22 cellular contexts compared by ENCODE assay signal in the genomic region with DNA sequence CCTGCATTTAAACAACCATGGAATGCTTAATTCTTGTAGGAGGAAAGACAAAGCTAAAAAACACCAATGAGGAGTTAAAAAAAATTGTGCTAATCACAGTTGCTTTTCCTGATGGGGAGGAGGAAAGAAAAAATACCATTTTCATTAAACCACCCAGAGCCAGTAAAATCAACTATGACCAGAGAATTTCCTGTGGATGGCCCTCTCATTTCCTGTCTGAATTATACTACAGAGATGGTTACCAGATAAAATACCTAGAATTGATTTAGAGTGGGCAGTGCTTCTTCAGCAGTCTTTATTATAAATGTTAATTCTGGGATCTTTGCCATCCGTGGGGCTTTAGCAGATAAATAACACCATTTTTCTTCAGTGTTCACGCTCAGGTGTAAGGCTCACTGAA. TPM values are rescaled to one million over a fixed set of nuclear protein-coding genes. Genes with fewer than 3 reads are reported as not detected.
"Had no signal": no experiment of that assay in that cellular context is flagged by ENCODE, and none has a peak within 500 bp of the region (broad histone marks: within the 10 kb centered on the region; RNA-seq: fewer than 3 reads in every experiment).

No MANE protein-coding gene starts in this region.

- H3K4me1 ChIP-seq: breast epithelium had no signal

- H3K27ac ChIP-seq: breast epithelium had no signal

- H3K4me3 Mint-ChIP-seq: activated CD8-positive, alpha-beta memory T cell treated with anti-CD3 and anti-CD28 coated beads, Interleukin-2, amount 10 ng/mL, durations not matched to agents 7 days and 5 days; activated naive CD4-positive, alpha-beta T cell treated with anti-CD3 and anti-CD28 coated beads, Interleukin-2, amount 50 U/mL, for 24 hours; activated T-cell treated with anti-CD3 and anti-CD28 coated beads, Interleukin-2, amount 50 U/mL, for 24 hours; activated T-helper 1 cell treated with anti-CD3 and anti-CD28 coated beads, Interleukin-12 subunit alpha, Interleukin-12 subunit beta, Interleukin-2, Interleukin-4 antibody, amounts not matched to agents 30 ng/mL and 10 ng/mL and 1 ng/mL, durations not matched to agents 14 hours and 24 hours and 36 hours; T-helper 1 cell treated with Interleukin-12 subunit alpha and Interleukin-12 subunit beta and Interleukin-4 antibody, amounts not matched to agents 30 μg/mL and 1 μg/mL, for 36 hours had no signal

- H3K27ac Mint-ChIP-seq: activated CD8-positive, alpha-beta memory T cell treated with anti-CD3 and anti-CD28 coated beads, Interleukin-2, amount 10 ng/mL, durations not matched to agents 7 days and 5 days; activated naive CD4-positive, alpha-beta T cell treated with anti-CD3 and anti-CD28 coated beads, Interleukin-2, amount 50 U/mL, for 24 hours; activated T-cell treated with anti-CD3 and anti-CD28 coated beads, Interleukin-2, amount 50 U/mL, for 24 hours; activated T-helper 1 cell treated with anti-CD3 and anti-CD28 coated beads, Interleukin-12 subunit alpha, Interleukin-12 subunit beta, Interleukin-2, Interleukin-4 antibody, amounts not matched to agents 30 ng/mL and 10 ng/mL and 1 ng/mL, durations not matched to agents 14 hours and 24 hours and 36 hours; T-helper 1 cell treated with Interleukin-12 subunit alpha and Interleukin-12 subunit beta and Interleukin-4 antibody, amounts not matched to agents 30 μg/mL and 1 μg/mL, for 36 hours had no signal

- H3K4me3 ChIP-seq: breast epithelium had no signal

- H3K36me3 Mint-ChIP-seq: activated naive CD4-positive, alpha-beta T cell treated with anti-CD3 and anti-CD28 coated beads, Interleukin-2, amount 50 U/mL, for 24 hours had no signal

- H3K9me3 ChIP-seq: breast epithelium had no signal

- H3K4me1 Mint-ChIP-seq: activated naive CD4-positive, alpha-beta T cell treated with anti-CD3 and anti-CD28 coated beads, Interleukin-2, amount 50 U/mL, for 24 hours had no signal

- DNase-seq: activated CD4-positive, alpha-beta T cell treated with anti-CD3 and anti-CD28 coated beads for 4 hours; activated CD8-positive, alpha-beta memory T cell treated with anti-CD3 and anti-CD28 coated beads, Interleukin-2, amount 10 ng/mL, durations not matched to agents 7 days and 5 days; activated effector memory CD4-positive, alpha-beta T cell treated with Interleukin-2 at 50 U/mL for 16 hours; activated naive CD4-positive, alpha-beta T cell; activated T-cell treated with anti-CD3 and anti-CD28 coated beads, Interleukin-2, amount 50 U/mL, for 24 hours; aorta; caudate nucleus; NCI-H1105 treated with DMSO at 0.1 percent for 48 hours; NCI-H1436 treated with DMSO at 0.1 percent for 48 hours; NCI-H187; NCI-H2081; NCI-H510A treated with DMSO at 0.1 percent for 48 hours; NCI-H69; NK-92 treated with Interleukin-12 subunit alpha and Interleukin-12 subunit beta, amount 100 ng/mL, for 24 hours; OCI-M1; RPMI8226 had no signal

- H3K36me3 ChIP-seq: breast epithelium had no signal

- H3K27me3 ChIP-seq: breast epithelium had no signal

- H3K27me3 Mint-ChIP-seq: activated naive CD4-positive, alpha-beta T cell treated with anti-CD3 and anti-CD28 coated beads, Interleukin-2, amount 50 U/mL, for 24 hours had no signal

RNA-seq across cellular contexts. Expression of a gene that starts 38.0 kb away (rescaled TPM):
- total RNA-seq: activated CD8-positive, alpha-beta memory T cell treated with anti-CD3 and anti-CD28 coated beads, Interleukin-2, amount 10 ng/mL, durations not matched to agents 7 days and 5 days; activated T-helper 1 cell treated with anti-CD3 and anti-CD28 coated beads, Interleukin-12 subunit alpha, Interleukin-12 subunit beta, Interleukin-2, Interleukin-4 antibody, amounts not matched to agents 30 ng/mL and 10 ng/mL and 1 ng/mL, durations not matched to agents 14 hours and 24 hours and 36 hours; aorta; breast epithelium; cerebellum; Right ventricle myocardium inferior had no signal
